Comparison of ENCODE assay signal across 24 cellular contexts in genomic region chr5:57700072-57700471, GRCh38.
"Had no signal": no experiment of that assay in that cellular context is flagged by ENCODE, and none has a peak within 500 bp of the region (broad histone marks: within the 10 kb centered on the region; RNA-seq: fewer than 3 reads in every experiment).

No MANE protein-coding gene starts in this region.

- H2AFZ ChIP-seq: hepatocyte had no signal

- H3K4me1 ChIP-seq: pancreas had no signal

- DNase-seq: cerebellar nuclear complex; dermis blood vessel endothelial cell; esophagus squamous epithelium; foreskin fibroblast; glutamatergic neuron; kidney; left colon; lower lobe of right lung; occipital lobe; pancreas; sigmoid colon; stimulated activated CD4-positive, alpha-beta T cell treated with anti-CD3 and anti-CD28 coated beads, Interleukin-2, amount 100 ng/mL, for 24 hours; stimulated activated CD4-positive, alpha-beta T cell treated with anti-CD3 and anti-CD28 coated beads, Interleukin-4, amount 100 ng/mL, for 4 hours; stimulated activated naive B cell treated with anti-CD40 and anti-IgM and Interleukin-4, amounts not matched to agents 10 μg/mL and 1 μg/mL and 100 μg/mL, for 72 hours; stimulated activated naive CD8-positive, alpha-beta T cell treated with anti-CD3 and anti-CD28 coated beads, Interleukin-15, amount 100 ng/mL, for 72 hours; testis had no signal

- H3K27me3 Mint-ChIP-seq: progenitor cell of endocrine pancreas; stimulated activated naive B cell treated with anti-CD40 and anti-IgM and Interleukin-4, amounts not matched to agents 10 μg/mL and 1 μg/mL and 100 μg/mL, for 72 hours had no signal

- H3K4me3 Mint-ChIP-seq: memory B cell; mesothelial cell of epicardium; natural killer cell treated with Interleukin-12 subunit alpha and Interleukin-12 subunit beta and Interleukin-15 and Interleukin-18, amount 100 ng/mL, for 72 hours; stimulated activated naive B cell treated with anti-CD40 and anti-IgM and Interleukin-4, amounts not matched to agents 10 μg/mL and 1 μg/mL and 100 μg/mL, for 72 hours; stimulated activated naive CD8-positive, alpha-beta T cell treated with anti-CD3 and anti-CD28 coated beads, Interleukin-15, amount 100 ng/mL, for 72 hours had no signal

- H3K9me3 ChIP-seq: esophagus squamous epithelium, gastroesophageal sphincter, lower lobe of right lung, sigmoid colon, testis, tibial nerve had no signal

- H3K27ac ChIP-seq: esophagus squamous epithelium, gastroesophageal sphincter, hepatocyte, lower lobe of right lung, pancreas, sigmoid colon, skin epidermis, testis had no signal

- H3K27ac Mint-ChIP-seq: memory B cell; natural killer cell treated with Interleukin-12 subunit alpha and Interleukin-12 subunit beta and Interleukin-15 and Interleukin-18, amount 100 ng/mL, for 72 hours; stimulated activated naive B cell treated with anti-CD40 and anti-IgM and Interleukin-4, amounts not matched to agents 10 μg/mL and 1 μg/mL and 100 μg/mL, for 72 hours; stimulated activated naive CD8-positive, alpha-beta T cell treated with anti-CD3 and anti-CD28 coated beads, Interleukin-15, amount 100 ng/mL, for 72 hours had no signal

- H3K36me3 ChIP-seq: esophagus squamous epithelium, gastroesophageal sphincter, lower lobe of right lung, pancreas, sigmoid colon, tibial nerve had no signal

- H3K4me3 ChIP-seq: esophagus squamous epithelium, gastroesophageal sphincter, hepatocyte, lower lobe of right lung, pancreas, sigmoid colon, skin epidermis, testis, tibial nerve had no signal

- ATAC-seq: gastroesophageal sphincter; left colon; lower lobe of right lung; natural killer cell treated with Interleukin-12 subunit alpha and Interleukin-12 subunit beta and Interleukin-15 and Interleukin-18, amount 100 ng/mL, for 72 hours; pancreas; stimulated activated naive B cell treated with anti-CD40 and anti-IgM and Interleukin-4, amounts not matched to agents 10 μg/mL and 1 μg/mL and 100 μg/mL, for 72 hours; stimulated activated naive CD8-positive, alpha-beta T cell treated with anti-CD3 and anti-CD28 coated beads, Interleukin-15, amount 100 ng/mL, for 72 hours had no signal

- H3K4me2 ChIP-seq: hepatocyte had no signal

- H3K4me1 Mint-ChIP-seq: memory B cell; stimulated activated naive B cell treated with anti-CD40 and anti-IgM and Interleukin-4, amounts not matched to agents 10 μg/mL and 1 μg/mL and 100 μg/mL, for 72 hours; stimulated activated naive CD8-positive, alpha-beta T cell treated with anti-CD3 and anti-CD28 coated beads, Interleukin-15, amount 100 ng/mL, for 72 hours had no signal

- H3K79me2 ChIP-seq: hepatocyte had no signal

- H3K9me3 Mint-ChIP-seq: memory B cell; natural killer cell treated with Interleukin-12 subunit alpha and Interleukin-12 subunit beta and Interleukin-15 and Interleukin-18, amount 100 ng/mL, for 72 hours; stimulated activated naive B cell treated with anti-CD40 and anti-IgM and Interleukin-4, amounts not matched to agents 10 μg/mL and 1 μg/mL and 100 μg/mL, for 72 hours; stimulated activated naive CD8-positive, alpha-beta T cell treated with anti-CD3 and anti-CD28 coated beads, Interleukin-15, amount 100 ng/mL, for 72 hours had no signal

- H3K27me3 ChIP-seq: esophagus squamous epithelium, gastroesophageal sphincter, hepatocyte, pancreas, sigmoid colon, testis, tibial nerve had no signal

- H3K36me3 Mint-ChIP-seq: memory B cell; mesothelial cell of epicardium; natural killer cell treated with Interleukin-12 subunit alpha and Interleukin-12 subunit beta and Interleukin-15 and Interleukin-18, amount 100 ng/mL, for 72 hours; stimulated activated naive B cell treated with anti-CD40 and anti-IgM and Interleukin-4, amounts not matched to agents 10 μg/mL and 1 μg/mL and 100 μg/mL, for 72 hours had no signal
